8 cellular contexts compared by ENCODE assay signal in the genomic region with DNA sequence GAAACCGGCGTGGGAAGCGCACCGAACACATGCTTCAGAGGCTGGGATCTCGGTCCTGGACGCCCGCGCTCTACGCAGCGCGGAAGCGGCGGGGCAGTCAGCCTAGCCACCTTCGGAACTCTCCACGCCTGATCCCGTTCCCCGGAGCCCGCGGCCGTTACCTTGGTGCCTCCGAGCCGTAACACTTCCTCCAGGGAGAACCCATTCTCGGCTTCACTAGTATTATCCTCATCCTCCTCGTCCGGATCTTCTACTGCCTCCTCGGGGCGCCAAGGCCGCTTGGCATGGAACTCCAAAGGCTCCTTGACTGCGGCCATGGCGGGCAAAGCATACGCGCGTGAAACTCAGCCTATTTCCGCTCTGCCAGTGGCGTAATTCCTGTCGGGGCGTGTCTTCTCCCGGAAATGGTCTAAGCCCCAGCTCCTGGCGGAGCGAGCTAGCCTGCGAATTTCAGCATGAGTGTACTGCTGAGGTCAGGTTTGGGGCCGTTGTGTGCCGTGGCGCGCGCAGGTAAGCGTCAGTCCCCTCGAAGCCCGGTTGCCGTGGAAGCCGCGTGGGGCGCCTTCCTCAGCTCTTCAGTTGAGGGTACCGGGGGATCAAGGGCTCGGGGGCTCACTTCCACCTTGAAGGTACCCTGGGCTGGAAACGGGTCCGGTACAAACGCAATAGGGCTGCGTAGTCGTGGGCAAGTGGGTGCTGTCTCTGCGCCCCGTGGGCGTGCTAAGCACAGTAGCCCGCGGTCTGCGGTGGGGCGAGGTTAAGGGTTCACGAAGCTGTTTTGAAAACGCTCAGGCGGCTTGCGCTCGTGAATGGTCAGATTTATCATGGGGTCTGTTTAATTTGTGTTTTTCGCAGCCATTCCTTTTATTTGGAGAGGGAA. TPM values are rescaled to one million over a fixed set of nuclear protein-coding genes. Genes with fewer than 3 reads are reported as not detected.
DNase-seq lines count a peak whose midpoint lies in the region; ATAC-seq and TF ChIP-seq lines count a peak whose summit lies in the region.

TSS of gene CEBPZ (minus strand) at position 346 of the 880 bp plus-strand sequence. CDS start at position 317, 29 bp downstream.
A gene with protein sequence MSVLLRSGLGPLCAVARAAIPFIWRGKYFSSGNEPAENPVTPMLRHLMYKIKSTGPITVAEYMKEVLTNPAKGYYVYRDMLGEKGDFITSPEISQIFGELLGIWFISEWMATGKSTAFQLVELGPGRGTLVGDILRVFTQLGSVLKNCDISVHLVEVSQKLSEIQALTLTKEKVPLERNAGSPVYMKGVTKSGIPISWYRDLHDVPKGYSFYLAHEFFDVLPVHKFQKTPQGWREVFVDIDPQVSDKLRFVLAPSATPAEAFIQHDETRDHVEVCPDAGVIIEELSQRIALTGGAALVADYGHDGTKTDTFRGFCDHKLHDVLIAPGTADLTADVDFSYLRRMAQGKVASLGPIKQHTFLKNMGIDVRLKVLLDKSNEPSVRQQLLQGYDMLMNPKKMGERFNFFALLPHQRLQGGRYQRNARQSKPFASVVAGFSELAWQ (plus strand): TSS at position 408 of the 880 bp plus-strand sequence. CDS start 48 bp downstream, at position 456.

- H3K4me3 ChIP-seq in BLaER1 treated with 17β-estradiol and CSF1 and Interleukin-3, amounts not matched to agents 10 nM and 100 nM = peak within 1 kb of the TSS; percentile 74 to 97 (median 86)
- H3K4me3 ChIP-seq in dorsolateral prefrontal cortex = peak within 1 kb of the TSS; percentile 61 to 100 (median 88)
- H3K4me3 ChIP-seq in liver (ENCODE audit: low read depth in 1 of 3, low read length in 3 of 3) = peak within 1 kb of the TSS; percentile 75 to 97 (median 95)

- peak in 23 of 56 donors; percentile 7 to 48 (median 18) for TF ChIP-seq CTCF in dorsolateral prefrontal cortex (IDR thresholded peaks at IDR 0.05 in 54 of 56, conservative IDR thresholded peaks at IDR 0.05 in 2 of 56; ENCODE audit: low read depth in 1 of 56, partially characterized antibody in 56 of 56)
- no peak for TF ChIP-seq CTCF in liver (IDR thresholded peaks at IDR 0.05; ENCODE audit: low read depth, low read length, missing input control)

- H3K9me3 ChIP-seq in BLaER1 treated with 17β-estradiol and CSF1 and Interleukin-3, amounts not matched to agents 10 nM and 100 nM (replicated peaks in 1 of 11) = no peaks in the 10 kb centered on the region
- H3K9me3 ChIP-seq in liver (ENCODE audit: control insufficient read depth in 4 of 4, low read length in 3 of 4) = no peaks in the 10 kb centered on the region

- WGBS in liver = under 1% methylated on average over 73 of the region's 73 CpGs

- peak within 1 kb of the TSS; percentile 82 to 98 (median 92) for H3K4me2 ChIP-seq in BLaER1 treated with 17β-estradiol and CSF1 and Interleukin-3, amounts not matched to agents 10 nM and 100 nM

- TF ChIP-seq RAD21 in liver (IDR thresholded peaks at IDR 0.05) = peak in 1 of 2 donors; percentile 50

- H3K9ac ChIP-seq in BLaER1 treated with 17β-estradiol and CSF1 and Interleukin-3, amounts not matched to agents 10 nM and 100 nM = peak within 1 kb of the TSS; percentile 85 to 92 (median 90)
- peak within 1 kb of the TSS; percentile 91 to 92 for H3K9ac ChIP-seq in liver (ENCODE audit: low read depth in 1 of 2, low read length in 2 of 2)

- DNase-seq in NCI-H524 treated with DMSO at 0.1 percent for 48 hours (lab: John Stamatoyannopoulos, UW) (peak; percentile 73), dorsolateral prefrontal cortex (peak; percentile 78 to 96 (median 93))
- DNase-seq in activated CD4-positive, alpha-beta T cell treated with anti-CD3 and anti-CD28 coated beads, Interleukin-2, amount 50 U/mL, for 1 hour = peak; percentile 83
- peak; percentile 92 for DNase-seq in stimulated activated CD4-positive, alpha-beta T cell treated with anti-CD3 and anti-CD28 coated beads, Interleukin-4, amount 100 ng/mL, for 24 hours

- H3K36me3 ChIP-seq in BLaER1 treated with 17β-estradiol and CSF1 and Interleukin-3, amounts not matched to agents 10 nM and 100 nM = peaks cover 40 to 68% (median 50%) of the 10 kb centered on the region in 11 experiments
- H3K36me3 ChIP-seq in liver (ENCODE audit: control insufficient read depth in 4 of 4, insufficient read depth in 3 of 4, low read depth in 1 of 4, low read length in 3 of 4) = peaks cover 0 to 18% (median 14%) of the 10 kb centered on the region in 4 donors

- peaks cover 0 to 79% (median 41%) of the 10 kb centered on the region in 11 experiments; a peak in 21 of 22 replicates for H4K20me1 ChIP-seq in BLaER1 treated with 17β-estradiol and CSF1 and Interleukin-3, amounts not matched to agents 10 nM and 100 nM

- peak within 1 kb of the TSS; percentile 84 to 93 (median 89) for H3K27ac ChIP-seq in BLaER1 treated with 17β-estradiol and CSF1 and Interleukin-3, amounts not matched to agents 10 nM and 100 nM
- peak within 1 kb of the TSS; percentile 46 to 96 (median 84) for H3K27ac ChIP-seq in dorsolateral prefrontal cortex
- peak within 1 kb of the TSS; percentile 78 to 91 for H3K27ac ChIP-seq in liver (ENCODE audit: low read depth in 1 of 2, low read length in 2 of 2)

- ATAC-seq in GM19324 (IDR thresholded peaks at IDR 0.05; ENCODE audit: low FRiP score, unreplicated experiment) (peak; percentile 98), HG03460 (IDR thresholded peaks at IDR 0.05; ENCODE audit: unreplicated experiment) (peak; percentile 94)

- intact Hi-C loops in dorsolateral prefrontal cortex (cut with DNase I) = loop anchor here in 1 of 2 donors (2.0 to 5.0 kb wide), 2 partner anchors 35 to 74 kb away; partner anchors contain the start of genes CEBPZOS and EIF2AK2

- H3K27me3 ChIP-seq in BLaER1 treated with 17β-estradiol and CSF1 and Interleukin-3, amounts not matched to agents 10 nM and 100 nM = no peaks in the 10 kb centered on the region
- H3K27me3 ChIP-seq in dorsolateral prefrontal cortex (no peaks in the 10 kb centered on the region), liver (ENCODE audit: control insufficient read depth in 4 of 4, insufficient read depth in 4 of 4, low read length in 3 of 4) (no peaks in the 10 kb centered on the region)

- H3K4me1 ChIP-seq in BLaER1 treated with 17β-estradiol and CSF1 and Interleukin-3, amounts not matched to agents 10 nM and 100 nM = peaks cover 21 to 45% (median 37%) of the 10 kb centered on the region in 10 experiments
- H3K4me1 ChIP-seq in liver (ENCODE audit: control insufficient read depth in 4 of 4, insufficient read depth in 4 of 4, low read length in 3 of 4) = peaks cover 12 to 29% (median 20%) of the 10 kb centered on the region in 4 donors

TF ChIP-seq in liver, 16 proteins besides CTCF, POLR2A, EP300 and RAD21 (continues in another document):
- TF ChIP-seq EGR1 (IDR thresholded peaks at IDR 0.05; ENCODE audit: low read depth in 2 of 2) (no peak), FOXA1 (IDR thresholded peaks at IDR 0.05) (no peak), HNF4G (IDR thresholded peaks at IDR 0.05) (no peak), ZBTB33 (IDR thresholded peaks at IDR 0.05) (no peak), FOXA2 (IDR thresholded peaks at IDR 0.05) (no peak), HNF4A (conservative IDR thresholded peaks at IDR 0.05) (peak in 1 of 2 donors; percentile 34), GABPA (IDR thresholded peaks at IDR 0.05 in 1 of 2, conservative IDR thresholded peaks at IDR 0.05 in 1 of 2) (peak; percentile 82 to 96)
- TF ChIP-seq, protein P1, sequence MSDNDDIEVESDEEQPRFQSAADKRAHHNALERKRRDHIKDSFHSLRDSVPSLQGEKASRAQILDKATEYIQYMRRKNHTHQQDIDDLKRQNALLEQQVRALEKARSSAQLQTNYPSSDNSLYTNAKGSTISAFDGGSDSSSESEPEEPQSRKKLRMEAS (IDR thresholded peaks at IDR 0.05) = peak; percentile 64
- TF ChIP-seq, protein P2, sequence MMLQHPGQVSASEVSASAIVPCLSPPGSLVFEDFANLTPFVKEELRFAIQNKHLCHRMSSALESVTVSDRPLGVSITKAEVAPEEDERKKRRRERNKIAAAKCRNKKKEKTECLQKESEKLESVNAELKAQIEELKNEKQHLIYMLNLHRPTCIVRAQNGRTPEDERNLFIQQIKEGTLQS (IDR thresholded peaks at IDR 0.05) = peak; percentile 20

RNA-seq across cellular contexts. Expression of gene CEBPZ, which starts in this region (rescaled TPM):
- 10 to 100 TPM; 18.0 to 44.8 (median 29.7) TPM for total RNA-seq in dorsolateral prefrontal cortex
- 10 to 100 TPM; 19.1 to 25.6 TPM for total RNA-seq in liver
- polyA plus RNA-seq in liver = 10 to 100 TPM; 15.7 to 20.7 TPM

RNA-seq across cellular contexts. Expression of the second gene that starts in this region (rescaled TPM):
- total RNA-seq in dorsolateral prefrontal cortex (10 to 100 TPM; 18.9 to 51.7 (median 32.5) TPM), liver (10 to 100 TPM in 1 of 2 donors, 1 to 10 TPM in 1; 9.9 to 13.6 TPM)
- polyA plus RNA-seq in liver = 10 to 100 TPM in 1 of 2 donors, 1 to 10 TPM in 1; 8.7 to 12.7 TPM

Comparison
In these comparisons a context has a peak if more than half of its experiments do, and no peak if none do; other contexts are left out.
1. Peak in every context shown above with its lines: DNase-seq, ATAC-seq, H3K4me3 ChIP-seq and H3K27ac ChIP-seq.